ENCODE assay signal across 18 cellular contexts in the genomic region with DNA sequence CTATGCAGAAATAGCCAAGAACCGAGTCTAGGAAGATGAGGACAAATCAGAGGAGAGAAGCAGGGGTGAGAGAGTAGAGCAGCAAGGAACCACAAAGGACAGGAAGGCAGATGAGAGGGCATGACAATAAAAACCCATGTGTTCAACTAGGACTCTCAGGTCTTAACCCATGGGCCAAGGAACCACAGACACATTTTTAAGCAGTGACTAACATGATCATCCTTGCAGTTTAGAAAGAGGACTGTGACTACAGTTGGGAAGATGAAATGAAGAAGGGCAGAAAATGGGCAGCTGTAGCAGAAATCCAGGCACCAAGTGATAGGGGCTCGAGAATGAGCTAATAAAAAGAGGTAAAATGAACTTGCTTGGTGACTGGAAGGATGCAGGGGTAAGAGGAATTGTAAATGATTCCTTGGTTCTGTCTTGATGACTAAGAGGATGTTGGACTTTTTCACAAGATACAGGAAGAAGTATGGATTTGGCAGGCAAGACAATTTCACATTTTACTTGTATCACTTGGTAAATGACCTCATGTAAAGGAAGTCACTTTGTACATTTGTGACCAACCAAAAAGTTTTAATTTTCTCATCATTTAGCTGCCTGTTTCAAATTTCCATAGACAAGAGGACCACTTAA. TPM values are rescaled to one million over a fixed set of nuclear protein-coding genes. Genes with fewer than 3 reads are reported as not detected.
DNase-seq lines count a peak whose midpoint lies in the region; ATAC-seq, FAIRE-seq and TF ChIP-seq lines count a peak whose summit lies in the region.
"Had no signal": no experiment of that assay in that cellular context is flagged by ENCODE, and none has a peak within 500 bp of the region (broad histone marks: within the 10 kb centered on the region; RNA-seq: fewer than 3 reads in every experiment).

No MANE protein-coding gene starts in this region.

- H3K27me3 Mint-ChIP-seq in HFFc6 (ENCODE audit: insufficient read depth) (no peaks in the 10 kb centered on the region; the same call in 1 of the 2 replicates), astrocyte (ENCODE audit: low read depth, unreplicated experiment) (no peaks in the 10 kb centered on the region)
- H3K27me3 Mint-ChIP-seq in activated CD8-positive, alpha-beta T cell treated with anti-CD3 and anti-CD28 coated beads for 36 hours: no peaks in the 10 kb centered on the region
- H3K27me3 Mint-ChIP-seq: B cell; dendritic cell treated with granulocyte-macrophage colony-stimulating factor and Interleukin-4, amounts not matched to agents 40 ng/mL and 50 ng/mL, for 4 days had no signal

- H3K79me2 ChIP-seq in astrocyte (ENCODE audit: insufficient read depth, low read length): no peaks in the 10 kb centered on the region
- H3K79me2 ChIP-seq in hepatocyte: peaks cover 83% of the 10 kb centered on the region

- 48% methylated on average over 2 of the region's 2 CpGs for WGBS in hepatocyte (ENCODE audit: low lambda C conversion rate, missing lambda C conversion rate)

- POLR2A ChIA-PET in activated CD8-positive, alpha-beta T cell treated with anti-CD3 and anti-CD28 coated beads for 36 hours (lab: Charles Lee): no interaction called here

- no peak for ATAC-seq in activated CD8-positive, alpha-beta T cell treated with anti-CD3 and anti-CD28 coated beads for 36 hours

- H3K4me3 ChIP-seq in astrocyte (ENCODE audit: insufficient read depth, low read depth, low read length) (no peak overlapping the region), hepatocyte (no peak overlapping the region), ascending aorta (no peak overlapping the region)
- H3K4me3 ChIP-seq: esophagus muscularis mucosa, left lung had no signal

- no peak for TF ChIP-seq CTCF in HFFc6 (IDR thresholded peaks at IDR 0.05)
- TF ChIP-seq CTCF in astrocyte (IDR thresholded peaks at IDR 0.05; ENCODE audit: insufficient read depth, low read depth, low read length): no peak
- TF ChIP-seq CTCF in hepatocyte (IDR thresholded peaks at IDR 0.05; ENCODE audit: poor library complexity): no peak
- no peak for TF ChIP-seq CTCF in activated CD8-positive, alpha-beta T cell treated with anti-CD3 and anti-CD28 coated beads for 36 hours (IDR thresholded peaks at IDR 0.05)
- no peak for TF ChIP-seq CTCF in ascending aorta (IDR thresholded peaks at IDR 0.05)

- H3K27ac ChIP-seq in astrocyte (ENCODE audit: low read depth, low read length) (no peak overlapping the region), hepatocyte (peak overlapping the region; percentile 20), ascending aorta (no peak overlapping the region)
- H3K27ac ChIP-seq: esophagus muscularis mucosa, left lung had no signal

- H3K9me3 ChIP-seq in astrocyte (ENCODE audit: insufficient read depth, low read depth, low read length) (no peaks in the 10 kb centered on the region), hepatocyte (ENCODE audit: low read depth) (no peaks in the 10 kb centered on the region), ascending aorta (no peaks in the 10 kb centered on the region)
- H3K9me3 ChIP-seq: esophagus muscularis mucosa, left lung had no signal

- H3K27ac Mint-ChIP-seq in HFFc6 (peak overlapping the region; percentile 34), astrocyte (ENCODE audit: unreplicated experiment) (peak overlapping the region; percentile 87)
- H3K27ac Mint-ChIP-seq in activated CD8-positive, alpha-beta T cell treated with anti-CD3 and anti-CD28 coated beads for 36 hours: no peak overlapping the region
- H3K27ac Mint-ChIP-seq: B cell; dendritic cell treated with granulocyte-macrophage colony-stimulating factor and Interleukin-4, amounts not matched to agents 40 ng/mL and 50 ng/mL, for 4 days had no signal

- H3K4me3 Mint-ChIP-seq in HFFc6 (no peak overlapping the region), astrocyte (ENCODE audit: unreplicated experiment) (peak overlapping the region; percentile 2)
- no peak overlapping the region for H3K4me3 Mint-ChIP-seq in activated CD8-positive, alpha-beta T cell treated with anti-CD3 and anti-CD28 coated beads for 36 hours
- H3K4me3 Mint-ChIP-seq: B cell; dendritic cell treated with granulocyte-macrophage colony-stimulating factor and Interleukin-4, amounts not matched to agents 40 ng/mL and 50 ng/mL, for 4 days had no signal

- no peaks in the 10 kb centered on the region for H3K9me3 Mint-ChIP-seq in HFFc6
- no peaks in the 10 kb centered on the region for H3K9me3 Mint-ChIP-seq in astrocyte (ENCODE audit: unreplicated experiment)
- no peaks in the 10 kb centered on the region for H3K9me3 Mint-ChIP-seq in activated CD8-positive, alpha-beta T cell treated with anti-CD3 and anti-CD28 coated beads for 36 hours
- H3K9me3 Mint-ChIP-seq: dendritic cell treated with granulocyte-macrophage colony-stimulating factor and Interleukin-4, amounts not matched to agents 40 ng/mL and 50 ng/mL, for 4 days had no signal

- H3K9ac ChIP-seq in astrocyte (ENCODE audit: low read length): no peak overlapping the region

- H3K36me3 ChIP-seq in astrocyte (ENCODE audit: insufficient read depth, low read length): no peaks in the 10 kb centered on the region
- H3K36me3 ChIP-seq in hepatocyte (replicated peaks; ENCODE audit: insufficient read depth, low read depth): no peaks in the 10 kb centered on the region
- no peaks in the 10 kb centered on the region for H3K36me3 ChIP-seq in ascending aorta
- H3K36me3 ChIP-seq: esophagus muscularis mucosa, left lung had no signal

- H3K27me3 ChIP-seq in astrocyte (ENCODE audit: insufficient read depth, low read length) (no peaks in the 10 kb centered on the region), hepatocyte (no peaks in the 10 kb centered on the region), ascending aorta (no peaks in the 10 kb centered on the region)
- H3K27me3 ChIP-seq: esophagus muscularis mucosa, left lung had no signal

- intact Hi-C loops in activated CD8-positive, alpha-beta T cell treated with anti-CD3 and anti-CD28 coated beads for 36 hours (cut with micrococcal nuclease): no loop called here
- intact Hi-C loops in ascending aorta (cut with DNase I): no loop called here

- H2AFZ ChIP-seq in astrocyte (ENCODE audit: low read depth, low read length): no peak overlapping the region
- no peak overlapping the region for H2AFZ ChIP-seq in hepatocyte

- DNase-seq in AG20443 (ENCODE audit: low spot score): peak; percentile 41
- no peak for DNase-seq in HFFc6
- DNase-seq in astrocyte (ENCODE audit: low read depth): no peak
- no peak for DNase-seq in hepatocyte (ENCODE audit: low spot score)
- no peak for DNase-seq in activated CD8-positive, alpha-beta T cell treated with anti-CD3 and anti-CD28 coated beads for 36 hours
- DNase-seq in NCI-H2196 treated with DMSO at 0.1 percent for 48 hours (lab: John Stamatoyannopoulos, UW; ENCODE audit: unreplicated experiment): no peak
- DNase-seq in AML-193 (lab: John Stamatoyannopoulos, UW): no peak
- DNase-seq in ascending aorta (ENCODE audit: low spot score in 2 of 2): no peak
- DNase-seq: activated CD8-positive, alpha-beta memory T cell treated with anti-CD3 and anti-CD28 coated beads for 24 hours; activated effector memory CD4-positive, alpha-beta T cell treated with anti-CD3 and anti-CD28 coated beads, Interleukin-2, amount 50 U/mL, for 16 hours; left lung; NCI-H187 treated with DMSO at 0.1 percent for 48 hours; NCI-H526 treated with DMSO at 0.1 percent for 48 hours; OCI-M1; stimulated activated naive CD4-positive, alpha-beta T cell had no signal

- H3K4me1 ChIP-seq in astrocyte (ENCODE audit: insufficient read depth, low read length) (peaks cover 36% of the 10 kb centered on the region), hepatocyte (ENCODE audit: insufficient read depth) (peaks cover 50% of the 10 kb centered on the region), ascending aorta (peaks cover 6 to 17% of the 10 kb centered on the region in 2 donors)

- H3K36me3 Mint-ChIP-seq in HFFc6 (ENCODE audit: low read depth): no peaks in the 10 kb centered on the region
- H3K36me3 Mint-ChIP-seq in astrocyte (ENCODE audit: low read depth, unreplicated experiment): no peaks in the 10 kb centered on the region
- peaks cover 1% of the 10 kb centered on the region for H3K36me3 Mint-ChIP-seq in activated CD8-positive, alpha-beta T cell treated with anti-CD3 and anti-CD28 coated beads for 36 hours (ENCODE audit: low read depth)

- peaks cover 60% of the 10 kb centered on the region for H3K4me1 Mint-ChIP-seq in HFFc6 (ENCODE audit: low read depth)
- peaks cover 51% of the 10 kb centered on the region for H3K4me1 Mint-ChIP-seq in astrocyte (ENCODE audit: low read depth, unreplicated experiment)
- H3K4me1 Mint-ChIP-seq in activated CD8-positive, alpha-beta T cell treated with anti-CD3 and anti-CD28 coated beads for 36 hours (ENCODE audit: low read depth): peaks cover 52% of the 10 kb centered on the region

- FAIRE-seq in astrocyte (lab: Jason Lieb, UNC): no peak

- CTCF ChIA-PET in activated CD8-positive, alpha-beta T cell treated with anti-CD3 and anti-CD28 coated beads for 36 hours (lab: Charles Lee): interaction anchor here (0.6 kb wide), 1 partner anchor 42 kb away, joined by 3 read pairs; no protein-coding TSS in a partner anchor

- no peaks in the 10 kb centered on the region for H3K9me2 ChIP-seq in hepatocyte (replicated peaks; ENCODE audit: insufficient read depth)

- peaks cover 47% of the 10 kb centered on the region for H4K20me1 ChIP-seq in astrocyte (ENCODE audit: insufficient read depth, low read length)
- H4K20me1 ChIP-seq in hepatocyte (ENCODE audit: insufficient read depth, poor library complexity, severe bottlenecking): no peaks in the 10 kb centered on the region

- H3K4me2 ChIP-seq in astrocyte (ENCODE audit: low read length): peak overlapping the region; percentile 10
- H3K4me2 ChIP-seq in hepatocyte: no peak overlapping the region

RNA-seq across cellular contexts. Expression of gene SGMS1, which starts 22.8 kb away (rescaled TPM):
- total RNA-seq in HFFc6 (2021; fragmentation: NEBNext Ultra II Directional; extraction: Animal tissue kit (Norgen Biotek cat#: 25700)): 10 to 100 TPM; 19.6 to 27.5 (median 24.6) TPM
- total RNA-seq in astrocyte: 22.3 and 25.6 TPM in 2 replicates
- 62.3 and 87.8 TPM in 2 replicates for total RNA-seq in hepatocyte
- 28.1 and 35.1 TPM in 2 replicates for polyA plus RNA-seq in hepatocyte
- total RNA-seq in activated CD8-positive, alpha-beta T cell treated with anti-CD3 and anti-CD28 coated beads for 36 hours: 10 to 100 TPM in 1 of 2 experiments, 1 to 10 TPM in 1; 9.0 to 10.6 TPM
- 128 TPM for total RNA-seq in ascending aorta
